ENCODE assay signal across 26 cellular contexts in genomic region chr14:52090936-52091335, GRCh38. TPM values are rescaled to one million over a fixed set of nuclear protein-coding genes. Genes with fewer than 3 reads are reported as not detected.
"Had no signal": no experiment of that assay in that cellular context is flagged by ENCODE, and none has a peak within 500 bp of the region (broad histone marks: within the 10 kb centered on the region; RNA-seq: fewer than 3 reads in every experiment).

No MANE protein-coding gene starts in this region.

- DNase-seq: Kasumi-1; MM.1S; NCI-H1092 treated with DMSO at 0.1 percent for 48 hours; NCI-H1436; NCI-H187; NCI-H2029; NCI-H2081 treated with DMSO at 0.1 percent for 48 hours; NCI-H2171; NCI-H226; NCI-H446; NCI-H510A; NCI-H524 treated with DMSO at 0.1 percent for 48 hours; NCI-H69; NCI-H774; NK-92 treated with Interleukin-12 subunit alpha and Interleukin-12 subunit beta, amount 100 ng/mL, for 24 hours; PC-3; SHP77; SK-N-SH had no signal

- ATAC-seq: K562, Panc1, PC-3 had no signal

- H3K9me3 Mint-ChIP-seq: IgD-negative memory B cell had no signal

- H3K27ac ChIP-seq: HL-60, KMS-11, RWPE1 had no signal

- H3K4me3 ChIP-seq: K562 had no signal

- H3K9ac ChIP-seq: KMS-11, SK-N-SH had no signal

- H3K4me2 ChIP-seq: KMS-11, SK-N-SH had no signal

- H3K27ac Mint-ChIP-seq: IgD-negative memory B cell had no signal

- H3K4me1 Mint-ChIP-seq: IgD-negative memory B cell had no signal

- H3K4me3 Mint-ChIP-seq: IgD-negative memory B cell had no signal

- H3K9me3 ChIP-seq: SK-N-SH had no signal

RNA-seq across cellular contexts. Expression of gene NID2, which starts 22.1 kb away (rescaled TPM):
- total RNA-seq: OCI-LY7, SK-MEL-5 had no signal
